1 cellular context compared by ENCODE assay signal in genomic region chr14:30330452-30330851, GRCh38.
TF ChIP-seq lines count a peak whose summit lies in the region.

No MANE protein-coding gene starts in this region.

TF ChIP-seq in HepG2, 621 proteins besides CTCF, POLR2A, EP300 and RAD21:
- TF ChIP-seq ZSCAN25 (CRISPR knock-in tag; IDR thresholded peaks at IDR 0.05) (no peak), ZNF329 (CRISPR knock-in tag; IDR thresholded peaks at IDR 0.05; ENCODE audit: low read depth) (no peak), NCOA1 (CRISPR knock-in tag; IDR thresholded peaks at IDR 0.05) (no peak), HMGXB3 (CRISPR knock-in tag; IDR thresholded peaks at IDR 0.05; ENCODE audit: borderline replicate concordance) (no peak), MAF1 (CRISPR knock-in tag; IDR thresholded peaks at IDR 0.05; ENCODE audit: borderline replicate concordance) (no peak), HDAC1 (CRISPR knock-in tag; IDR thresholded peaks at IDR 0.05) (no peak)
- TF ChIP-seq, protein P1, sequence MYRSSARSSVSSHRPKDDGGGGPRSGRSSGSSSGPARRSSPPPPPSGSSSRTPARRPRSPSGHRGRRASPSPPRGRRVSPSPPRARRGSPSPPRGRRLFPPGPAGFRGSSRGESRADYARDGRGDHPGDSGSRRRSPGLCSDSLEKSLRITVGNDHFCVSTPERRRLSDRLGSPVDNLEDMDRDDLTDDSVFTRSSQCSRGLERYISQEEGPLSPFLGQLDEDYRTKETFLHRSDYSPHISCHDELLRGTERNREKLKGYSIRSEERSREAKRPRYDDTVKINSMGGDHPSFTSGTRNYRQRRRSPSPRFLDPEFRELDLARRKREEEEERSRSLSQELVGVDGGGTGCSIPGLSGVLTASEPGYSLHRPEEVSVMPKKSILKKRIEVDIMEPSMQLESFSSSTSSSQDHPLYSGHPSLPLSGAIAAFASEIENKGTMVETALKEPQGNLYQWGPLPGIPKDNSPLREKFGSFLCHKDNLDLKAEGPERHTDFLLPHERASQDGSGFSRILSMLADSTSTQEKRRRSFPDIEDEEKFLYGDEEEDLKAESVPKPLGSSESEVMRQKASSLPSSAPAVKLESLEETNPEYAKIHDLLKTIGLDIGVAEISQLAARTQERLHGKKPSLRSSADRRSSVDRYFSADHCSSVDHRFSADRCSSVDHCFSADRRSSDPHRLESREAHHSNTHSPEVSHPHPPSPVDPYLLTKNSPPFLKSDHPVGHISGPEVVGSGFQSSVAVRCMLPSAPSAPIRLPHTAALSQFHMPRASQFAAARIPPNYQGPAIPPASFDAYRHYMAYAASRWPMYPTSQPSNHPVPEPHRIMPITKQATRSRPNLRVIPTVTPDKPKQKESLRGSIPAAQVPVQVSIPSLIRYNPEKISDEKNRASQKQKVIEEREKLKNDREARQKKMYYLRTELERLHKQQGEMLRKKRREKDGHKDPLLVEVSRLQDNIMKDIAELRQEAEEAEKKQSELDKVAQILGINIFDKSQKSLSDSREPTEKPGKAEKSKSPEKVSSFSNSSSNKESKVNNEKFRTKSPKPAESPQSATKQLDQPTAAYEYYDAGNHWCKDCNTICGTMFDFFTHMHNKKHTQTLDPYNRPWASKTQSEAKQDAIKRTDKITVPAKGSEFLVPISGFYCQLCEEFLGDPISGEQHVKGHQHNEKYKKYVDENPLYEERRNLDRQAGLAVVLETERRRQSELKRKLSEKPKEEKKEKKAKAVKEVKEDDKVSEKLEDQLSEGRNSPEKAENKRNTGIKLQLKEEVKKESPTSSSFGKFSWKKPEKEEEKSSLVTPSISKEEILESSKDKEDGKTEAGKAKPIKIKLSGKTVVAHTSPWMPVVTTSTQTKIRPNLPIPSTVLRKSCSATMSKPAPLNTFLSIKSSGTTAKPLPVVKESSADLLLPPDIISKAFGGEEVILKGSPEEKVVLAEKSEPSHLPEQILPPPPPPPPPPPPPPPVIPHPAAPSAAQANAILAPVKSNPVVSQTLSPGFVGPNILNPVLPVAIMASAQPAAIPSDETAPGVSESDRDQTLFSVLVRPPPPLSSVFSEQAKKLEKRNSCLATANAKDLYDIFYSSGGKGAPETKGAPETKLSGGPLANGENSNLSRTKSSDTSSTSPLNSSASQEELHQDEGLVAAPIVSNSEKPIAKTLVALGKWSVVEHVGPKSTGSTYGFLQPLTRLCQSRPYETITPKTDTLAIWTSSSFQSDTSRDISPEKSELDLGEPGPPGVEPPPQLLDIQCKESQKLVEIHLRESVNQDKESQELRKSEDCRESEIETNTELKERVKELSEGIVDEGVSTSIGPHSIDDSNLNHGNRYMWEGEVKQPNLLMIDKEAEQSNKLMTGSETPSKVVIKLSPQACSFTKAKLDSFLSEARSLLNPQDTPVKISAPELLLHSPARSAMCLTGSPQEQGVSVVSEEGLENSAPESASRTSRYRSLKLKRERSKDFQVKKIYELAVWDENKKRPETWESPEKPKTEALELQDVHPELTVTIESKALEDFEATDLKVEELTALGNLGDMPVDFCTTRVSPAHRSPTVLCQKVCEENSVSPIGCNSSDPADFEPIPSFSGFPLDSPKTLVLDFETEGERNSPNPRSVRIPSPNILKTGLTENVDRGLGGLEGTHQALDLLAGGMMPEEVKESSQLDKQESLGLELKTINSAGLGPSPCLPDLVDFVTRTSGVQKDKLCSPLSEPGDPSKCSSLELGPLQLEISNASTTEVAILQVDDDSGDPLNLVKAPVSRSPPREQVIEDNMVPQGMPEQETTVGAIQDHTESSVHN (CRISPR knock-in tag; IDR thresholded peaks at IDR 0.05): no peak
